1 cellular context compared by ENCODE assay signal in genomic region chr12:9888665-9889273, GRCh38.
TF ChIP-seq lines count a peak whose summit lies in the region.

No MANE protein-coding gene starts in this region.

TF ChIP-seq in HepG2, 621 proteins besides CTCF, POLR2A, EP300 and RAD21:
- no peak for TF ChIP-seq FOSL2 (CRISPR knock-in tag; IDR thresholded peaks at IDR 0.05)
- TF ChIP-seq NR2F2 (IDR thresholded peaks at IDR 0.05; ENCODE audit: borderline replicate concordance, low read depth) = no peak
- TF ChIP-seq PRPF4 (IDR thresholded peaks at IDR 0.05; ENCODE audit: low read depth, low read length, poor library complexity, severe bottlenecking) = no peak
- TF ChIP-seq ZMAT5 (CRISPR knock-in tag; IDR thresholded peaks at IDR 0.05; ENCODE audit: borderline replicate concordance, low read depth) = no peak
